Comparison of ENCODE assay signal across 14 cellular contexts in the genomic region with DNA sequence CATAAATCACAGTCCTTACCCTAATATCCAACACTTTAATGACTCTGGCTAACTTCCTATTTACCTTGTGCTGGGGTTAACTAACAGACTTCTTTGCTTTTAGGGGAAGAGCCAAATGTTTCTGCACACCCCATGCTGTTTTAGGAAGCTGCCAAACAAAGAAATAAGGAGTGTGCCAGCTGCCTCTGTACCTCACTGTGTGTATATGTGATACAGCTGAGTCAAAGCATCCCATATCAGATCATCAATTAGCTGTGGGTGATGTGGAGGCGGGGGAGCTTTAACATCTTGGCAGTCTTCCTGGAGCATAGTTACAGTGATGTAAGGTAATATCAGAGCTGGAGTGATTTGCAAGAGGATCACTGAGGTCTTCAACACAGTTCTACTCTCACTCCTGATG.
DNase-seq lines count a peak whose midpoint lies in the region; ATAC-seq and TF ChIP-seq lines count a peak whose summit lies in the region.
"Had no signal": no experiment of that assay in that cellular context is flagged by ENCODE, and none has a peak within 500 bp of the region (broad histone marks: within the 10 kb centered on the region; RNA-seq: fewer than 3 reads in every experiment).

No MANE protein-coding gene starts in this region.

- no peaks in the 10 kb centered on the region for H3K27me3 ChIP-seq in left lung
- H3K27me3 ChIP-seq: right atrium auricular region, vagina had no signal

- H3K4me3 ChIP-seq in fibroblast of villous mesenchyme (ENCODE audit: low read depth, low read length) (no peak overlapping the region), left lung (no peak overlapping the region)
- H3K4me3 ChIP-seq: right atrium auricular region, vagina had no signal

- in situ Hi-C loops in G401 (cut with HindIII; ENCODE audit: low sequenced_read_pairs) = no loop called here

- DNase-seq in AG09319 (ENCODE audit: extremely low read depth, low read depth) (peak; percentile 18), HT1080 (ENCODE audit: low read depth) (peak; percentile 41), T1000 (lab: John Stamatoyannopoulos, UW) (peak; percentile 44), fibroblast of villous mesenchyme (ENCODE audit: low read depth) (peak; percentile 53), left lung (no peak), DMS79 treated with DMSO at 0.1 percent for 48 hours (lab: John Stamatoyannopoulos, UW) (no peak), G401 (ENCODE audit: low spot score) (no peak)
- DNase-seq: activated T-cell treated with anti-CD3 and anti-CD28 coated beads for 4 hours; central memory CD4-positive, alpha-beta T cell; mesenchymal stem cell had no signal

- no peak overlapping the region for H3K27ac ChIP-seq in left lung
- H3K27ac ChIP-seq: C4-2B, right atrium auricular region, vagina had no signal

- ATAC-seq in left lung = no peak
- ATAC-seq in HG03469 (IDR thresholded peaks at IDR 0.05; ENCODE audit: unreplicated experiment) = no peak

- TF ChIP-seq CTCF in AG09319 (IDR thresholded peaks at IDR 0.05; ENCODE audit: low read depth, low read length) (no peak), fibroblast of villous mesenchyme (IDR thresholded peaks at IDR 0.05; ENCODE audit: insufficient read depth, low read depth, low read length) (no peak), left lung (IDR thresholded peaks at IDR 0.05) (no peak)

- H3K9me3 ChIP-seq in left lung = no peaks in the 10 kb centered on the region
- H3K9me3 ChIP-seq: right atrium auricular region, vagina had no signal

- H3K4me1 ChIP-seq in left lung = no peaks in the 10 kb centered on the region
- H3K4me1 ChIP-seq: right atrium auricular region, vagina had no signal

- intact Hi-C loops in left lung (cut with DNase I) = no loop called here

- H3K36me3 ChIP-seq in left lung = no peaks in the 10 kb centered on the region
- H3K36me3 ChIP-seq: right atrium auricular region, vagina had no signal

Comparison
In these comparisons a context has a peak if more than half of its experiments do, and no peak if none do; other contexts are left out.
1. DNase-seq: peak in AG09319 (single experiment), HT1080 (single experiment), T1000 (single experiment) and fibroblast of villous mesenchyme (single experiment); none in left lung (0 of 2), DMS79 treated with DMSO at 0.1 percent for 48 hours (single experiment) and G401 (single experiment).